1 cellular context compared by ENCODE assay signal in the genomic region with DNA sequence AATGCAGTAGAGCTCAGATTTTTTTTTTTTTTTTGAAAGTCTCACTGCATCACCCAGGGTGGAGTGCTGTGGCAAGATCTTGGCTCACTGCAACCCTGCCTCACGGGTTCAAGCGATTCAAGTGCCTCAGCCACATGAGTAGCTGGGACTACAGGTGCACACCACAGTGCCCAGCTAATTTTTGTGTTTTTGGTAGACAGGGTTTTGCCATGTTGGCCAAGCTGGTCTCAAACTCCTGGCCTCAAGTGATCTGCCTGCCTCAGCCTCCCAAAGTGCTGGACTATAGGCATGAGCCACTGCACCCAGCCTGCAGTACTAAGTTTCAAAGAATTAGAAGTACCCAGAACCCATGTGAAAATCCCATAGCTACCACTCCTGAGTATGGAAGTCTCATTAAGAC.
TF ChIP-seq lines count a peak whose summit lies in the region.

No MANE protein-coding gene starts in this region.

TF ChIP-seq in GM23338, 12 proteins besides CTCF, POLR2A, EP300 and RAD21:
- no peak for TF ChIP-seq JUNB (IDR thresholded peaks at IDR 0.05; ENCODE audit: unreplicated experiment)
- TF ChIP-seq EZH2phosphoT487 (IDR thresholded peaks at IDR 0.05; ENCODE audit: unreplicated experiment) = no peak
- TF ChIP-seq, protein P1, sequence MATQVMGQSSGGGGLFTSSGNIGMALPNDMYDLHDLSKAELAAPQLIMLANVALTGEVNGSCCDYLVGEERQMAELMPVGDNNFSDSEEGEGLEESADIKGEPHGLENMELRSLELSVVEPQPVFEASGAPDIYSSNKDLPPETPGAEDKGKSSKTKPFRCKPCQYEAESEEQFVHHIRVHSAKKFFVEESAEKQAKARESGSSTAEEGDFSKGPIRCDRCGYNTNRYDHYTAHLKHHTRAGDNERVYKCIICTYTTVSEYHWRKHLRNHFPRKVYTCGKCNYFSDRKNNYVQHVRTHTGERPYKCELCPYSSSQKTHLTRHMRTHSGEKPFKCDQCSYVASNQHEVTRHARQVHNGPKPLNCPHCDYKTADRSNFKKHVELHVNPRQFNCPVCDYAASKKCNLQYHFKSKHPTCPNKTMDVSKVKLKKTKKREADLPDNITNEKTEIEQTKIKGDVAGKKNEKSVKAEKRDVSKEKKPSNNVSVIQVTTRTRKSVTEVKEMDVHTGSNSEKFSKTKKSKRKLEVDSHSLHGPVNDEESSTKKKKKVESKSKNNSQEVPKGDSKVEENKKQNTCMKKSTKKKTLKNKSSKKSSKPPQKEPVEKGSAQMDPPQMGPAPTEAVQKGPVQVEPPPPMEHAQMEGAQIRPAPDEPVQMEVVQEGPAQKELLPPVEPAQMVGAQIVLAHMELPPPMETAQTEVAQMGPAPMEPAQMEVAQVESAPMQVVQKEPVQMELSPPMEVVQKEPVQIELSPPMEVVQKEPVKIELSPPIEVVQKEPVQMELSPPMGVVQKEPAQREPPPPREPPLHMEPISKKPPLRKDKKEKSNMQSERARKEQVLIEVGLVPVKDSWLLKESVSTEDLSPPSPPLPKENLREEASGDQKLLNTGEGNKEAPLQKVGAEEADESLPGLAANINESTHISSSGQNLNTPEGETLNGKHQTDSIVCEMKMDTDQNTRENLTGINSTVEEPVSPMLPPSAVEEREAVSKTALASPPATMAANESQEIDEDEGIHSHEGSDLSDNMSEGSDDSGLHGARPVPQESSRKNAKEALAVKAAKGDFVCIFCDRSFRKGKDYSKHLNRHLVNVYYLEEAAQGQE (IDR thresholded peaks at IDR 0.05; ENCODE audit: unreplicated experiment) = no peak
- TF ChIP-seq, protein P2, sequence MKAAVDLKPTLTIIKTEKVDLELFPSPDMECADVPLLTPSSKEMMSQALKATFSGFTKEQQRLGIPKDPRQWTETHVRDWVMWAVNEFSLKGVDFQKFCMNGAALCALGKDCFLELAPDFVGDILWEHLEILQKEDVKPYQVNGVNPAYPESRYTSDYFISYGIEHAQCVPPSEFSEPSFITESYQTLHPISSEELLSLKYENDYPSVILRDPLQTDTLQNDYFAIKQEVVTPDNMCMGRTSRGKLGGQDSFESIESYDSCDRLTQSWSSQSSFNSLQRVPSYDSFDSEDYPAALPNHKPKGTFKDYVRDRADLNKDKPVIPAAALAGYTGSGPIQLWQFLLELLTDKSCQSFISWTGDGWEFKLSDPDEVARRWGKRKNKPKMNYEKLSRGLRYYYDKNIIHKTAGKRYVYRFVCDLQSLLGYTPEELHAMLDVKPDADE (IDR thresholded peaks at IDR 0.05) = no peak
- no peak for TF ChIP-seq EZH2 (IDR thresholded peaks at IDR 0.05; ENCODE audit: low read depth, unreplicated experiment)
- TF ChIP-seq ZNF114 (CRISPR knock-in tag; IDR thresholded peaks at IDR 0.05) = no peak
- no peak for TF ChIP-seq CREB1 (CRISPR knock-in tag; IDR thresholded peaks at IDR 0.05; ENCODE audit: low read depth)
